8 cellular contexts compared by ENCODE assay signal in genomic region chr11:32891657-32892354, GRCh38.
DNase-seq lines count a peak whose midpoint lies in the region; ATAC-seq and TF ChIP-seq lines count a peak whose summit lies in the region.

No MANE protein-coding gene starts in this region.

- H3K9me3 ChIP-seq in HAP-1 (no peaks in the 10 kb centered on the region), neutrophil (no peaks in the 10 kb centered on the region)

- POLR2A ChIA-PET in RWPE1 (lab: Yijun Ruan, JAX; ENCODE audit: low non-redundant PET) = interaction anchor here (0.5 to 1.2 kb wide), 3 partner anchors 10 to 61 kb away, joined by 3 to 5 read pairs (median 4); no protein-coding TSS in a partner anchor

- H3K27me3 ChIP-seq in HAP-1 (ENCODE audit: low read depth) = no peaks in the 10 kb centered on the region
- peaks cover 27% of the 10 kb centered on the region for H3K27me3 ChIP-seq in neutrophil

- CTCF ChIA-PET in RWPE1 (lab: Yijun Ruan, JAX) = interaction anchor here (0.6 to 1.1 kb wide), 3 partner anchors 11 to 174 kb away, joined by 3 to 4 read pairs (median 3); no protein-coding TSS in a partner anchor

- in situ Hi-C loops in HAP-1 (cut with MboI; ENCODE audit: low sequenced_read_pairs) = no loop called here

- no peak for ATAC-seq in GM19455 (IDR thresholded peaks at IDR 0.05; ENCODE audit: unreplicated experiment)

- H3K4me3 ChIP-seq in HAP-1 = peak overlapping the region; percentile 80
- peak overlapping the region; percentile 86 for H3K4me3 ChIP-seq in epithelial cell of esophagus (ENCODE audit: low read length)
- peak overlapping the region; percentile 66 to 86 for H3K4me3 ChIP-seq in neutrophil (ENCODE audit: low read depth in 1 of 2, low read length in 1 of 2)

- H3K4me1 ChIP-seq in HAP-1 (peaks cover 26% of the 10 kb centered on the region), neutrophil (ENCODE audit: control insufficient read depth in 1 of 2, insufficient read depth in 1 of 2, low read depth in 1 of 2, low read length in 1 of 2) (peaks cover 19 to 20% of the 10 kb centered on the region in 2 experiments)

- H3K27ac ChIP-seq in C4-2B (peak overlapping the region; percentile 96), RWPE1 (peak overlapping the region; percentile 93), neutrophil (peak overlapping the region; percentile 51)

- H3K36me3 ChIP-seq in HAP-1 (replicated peaks) = no peaks in the 10 kb centered on the region
- H3K36me3 ChIP-seq in neutrophil = no peaks in the 10 kb centered on the region

- peak; percentile 19 to 80 for DNase-seq in HAP-1 (ENCODE audit: low spot score in 2 of 2)
- no peak for DNase-seq in RWPE1 (ENCODE audit: low spot score)
- DNase-seq in epithelial cell of esophagus (ENCODE audit: low read depth) = peak; percentile 8
- no peak for DNase-seq in globus pallidus (ENCODE audit: low spot score)
- no peak for DNase-seq in DMS153 treated with DMSO at 0.1 percent for 48 hours (lab: John Stamatoyannopoulos, UW; ENCODE audit: unreplicated experiment)

- TF ChIP-seq CTCF in C4-2B (conservative IDR thresholded peaks at IDR 0.05) (no peak), RWPE1 (conservative IDR thresholded peaks at IDR 0.05; ENCODE audit: low read depth) (no peak), epithelial cell of esophagus (IDR thresholded peaks at IDR 0.05; ENCODE audit: insufficient read depth, low read depth, low read length, missing control alignments) (no peak), neutrophil (IDR thresholded peaks at IDR 0.05) (no peak)

Comparison
In these comparisons a context has a peak if more than half of its experiments do, and no peak if none do; other contexts are left out.
1. DNase-seq: peak in HAP-1 (2 of 2) and epithelial cell of esophagus (single experiment); none in RWPE1 (single experiment), globus pallidus (single experiment) and DMS153 treated with DMSO at 0.1 percent for 48 hours (single experiment).
2. Peak in every context shown above with its lines, with median percentiles within 50 percentile points of each other: H3K27ac ChIP-seq and H3K4me3 ChIP-seq.